Comparison of ENCODE assay signal across 17 cellular contexts in the genomic region with DNA sequence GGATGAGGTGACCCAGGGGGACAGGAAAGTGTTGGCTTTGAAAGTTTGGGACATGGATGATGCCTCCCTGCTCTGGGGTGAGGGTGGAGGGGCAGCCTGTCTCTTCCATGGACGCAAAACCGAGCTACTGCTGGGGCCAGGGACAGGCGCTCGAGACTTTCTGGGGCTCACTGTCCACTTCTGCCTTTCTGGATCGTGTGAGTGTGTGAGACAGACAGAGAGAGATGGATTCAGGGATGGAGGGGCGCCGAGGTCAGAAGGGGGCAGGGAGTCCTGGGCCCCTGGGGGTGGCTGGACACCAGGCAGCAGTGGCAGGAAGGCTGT.
DNase-seq lines count a peak whose midpoint lies in the region; ATAC-seq and TF ChIP-seq lines count a peak whose summit lies in the region.
"Had no signal": no experiment of that assay in that cellular context is flagged by ENCODE, and none has a peak within 500 bp of the region (broad histone marks: within the 10 kb centered on the region; RNA-seq: fewer than 3 reads in every experiment).

No MANE protein-coding gene starts in this region.

- H3K27me3 ChIP-seq in left ventricle myocardium inferior (ENCODE audit: low read depth), result peaks cover 100% of the 10 kb centered on the region
- peaks cover 0 to 10% of the 10 kb centered on the region in 2 donors for H3K27me3 ChIP-seq in muscle layer of colon (ENCODE audit: control insufficient read depth in 1 of 2, insufficient read depth in 2 of 2, low read length in 2 of 2)
- H3K27me3 ChIP-seq in rectal smooth muscle tissue (ENCODE audit: control insufficient read depth, insufficient read depth, low read length), result no peaks in the 10 kb centered on the region
- H3K27me3 ChIP-seq in PC-9 (ENCODE audit: insufficient read depth, low read depth), result peaks cover 90% of the 10 kb centered on the region

- H3K9me2 ChIP-seq in PC-9 (ENCODE audit: insufficient read depth), result no peaks in the 10 kb centered on the region

- H3F3A ChIP-seq in PC-9 (ENCODE audit: insufficient read depth, low read depth), result no peaks in the 10 kb centered on the region

- H3K36me3 ChIP-seq in left ventricle myocardium inferior (peaks cover 15% of the 10 kb centered on the region), muscle layer of colon (ENCODE audit: insufficient read depth, low read length) (no peaks in the 10 kb centered on the region), rectal smooth muscle tissue (ENCODE audit: control insufficient read depth, insufficient read depth, low read length) (no peaks in the 10 kb centered on the region), PC-9 (ENCODE audit: low read depth) (no peaks in the 10 kb centered on the region)
- H3K36me3 ChIP-seq: BLaER1 treated with 17β-estradiol and CSF1 and Interleukin-3, amounts not matched to agents 10 nM and 100 nM had no signal

- H3K4me3 ChIP-seq in left ventricle myocardium inferior, result peak overlapping the region; percentile 78
- peak overlapping the region in 1 of 2 donors; percentile 43 for H3K4me3 ChIP-seq in muscle layer of colon (ENCODE audit: low read depth in 1 of 2, low read length in 2 of 2)
- H3K4me3 ChIP-seq in rectal smooth muscle tissue (ENCODE audit: low read length), result peak overlapping the region; percentile 36
- no peak overlapping the region for H3K4me3 ChIP-seq in PC-9
- H3K4me3 ChIP-seq: BLaER1 treated with 17β-estradiol and CSF1 and Interleukin-3, amounts not matched to agents 10 nM and 100 nM had no signal

- H3K27ac ChIP-seq in left ventricle myocardium inferior (replicated peaks) (peak overlapping the region; percentile 94), muscle layer of colon (ENCODE audit: low read depth, low read length) (peak overlapping the region; percentile 35), rectal smooth muscle tissue (ENCODE audit: low read depth, low read length) (peak overlapping the region; percentile 81), PC-9 (no peak overlapping the region)
- H3K27ac ChIP-seq: BLaER1 treated with 17β-estradiol and CSF1 and Interleukin-3, amounts not matched to agents 10 nM and 100 nM; KMS-11 had no signal

- no peak for ATAC-seq in left cardiac atrium
- ATAC-seq: PC-3 had no signal

- TF ChIP-seq CTCF in left ventricle myocardium inferior (IDR thresholded peaks at IDR 0.05; ENCODE audit: borderline replicate concordance) (no peak), PC-9 (conservative IDR thresholded peaks at IDR 0.05) (no peak)

- CTCF ChIA-PET in PC-9 (lab: Charles Lee), result no interaction called here

- H3K4me2 ChIP-seq in PC-9, result no peak overlapping the region
- H3K4me2 ChIP-seq: BLaER1 treated with 17β-estradiol and CSF1 and Interleukin-3, amounts not matched to agents 10 nM and 100 nM; KMS-11 had no signal

- POLR2A ChIA-PET in PC-9 (lab: Charles Lee; ENCODE audit: unreplicated experiment), result no interaction called here

- H3K79me2 ChIP-seq in PC-9 (ENCODE audit: low read depth), result no peaks in the 10 kb centered on the region

- H3K9me3 ChIP-seq in left ventricle myocardium inferior (replicated peaks) (no peaks in the 10 kb centered on the region), muscle layer of colon (ENCODE audit: low read length) (no peaks in the 10 kb centered on the region), PC-9 (ENCODE audit: insufficient read depth, low read depth) (no peaks in the 10 kb centered on the region)
- H3K9me3 ChIP-seq: BLaER1 treated with 17β-estradiol and CSF1 and Interleukin-3, amounts not matched to agents 10 nM and 100 nM had no signal

- no TSS peak for BruUV-seq in PC-9 (replicated peaks; lab: Mats Ljungman, UMichigan)

- H3K9ac ChIP-seq in muscle layer of colon (ENCODE audit: low read length), result peak overlapping the region; percentile 34
- H3K9ac ChIP-seq in rectal smooth muscle tissue (ENCODE audit: low read length), result no peak overlapping the region
- H3K9ac ChIP-seq: BLaER1 treated with 17β-estradiol and CSF1 and Interleukin-3, amounts not matched to agents 10 nM and 100 nM; KMS-11 had no signal

- H3K4me1 ChIP-seq in left ventricle myocardium inferior (peaks cover 74% of the 10 kb centered on the region), muscle layer of colon (ENCODE audit: insufficient read depth, low read length) (peaks cover 59% of the 10 kb centered on the region), rectal smooth muscle tissue (ENCODE audit: control insufficient read depth, insufficient read depth, low read length) (peaks cover 38% of the 10 kb centered on the region), PC-9 (replicated peaks; ENCODE audit: insufficient read depth) (peaks cover 7% of the 10 kb centered on the region; the same call in 1 of the 2 replicates)

- H4K20me1 ChIP-seq in PC-9 (ENCODE audit: insufficient read depth), result peaks cover 7% of the 10 kb centered on the region; the same call in 1 of the 2 replicates

- intact Hi-C loops in left ventricle myocardium inferior (cut with micrococcal nuclease), result no loop called here
- intact Hi-C loops in left cardiac atrium (cut with DNase I), result loop anchor here in 1 of 2 donors (5.0 kb wide), 1 partner anchor 36 kb away; no protein-coding TSS in a partner anchor
- intact Hi-C loops in PC-9 (cut with micrococcal nuclease; ENCODE audit: unreplicated experiment), result no loop called here

- DNase-seq in left ventricle myocardium inferior (no peak), left cardiac atrium (no peak), hepatic stellate cell (ENCODE audit: low spot score) (no peak), PC-9 (no peak), SK-N-DZ (ENCODE audit: low spot score) (no peak)
- DNase-seq: DMS 273 treated with DMSO at 0.1 percent for 48 hours, HCEC 1CT, NCI-H1048, NCI-H1436 treated with DMSO at 0.1 percent for 48 hours, NCI-H2081, NCI-H510A, NCI-H774, PC-3 had no signal

- no peak overlapping the region for H2AFZ ChIP-seq in PC-9
